In genomic region chr4:4805805-4806345, GRCh38 we compare ENCODE assay signal across 27 cellular contexts. TPM values are rescaled to one million over a fixed set of nuclear protein-coding genes. Genes with fewer than 3 reads are reported as not detected.
"Had no signal": no experiment of that assay in that cellular context is flagged by ENCODE, and none has a peak within 500 bp of the region (broad histone marks: within the 10 kb centered on the region; RNA-seq: fewer than 3 reads in every experiment).

No MANE protein-coding gene starts in this region.

- H3K4me1 ChIP-seq: adrenal gland, ascending aorta, foreskin keratinocyte, psoas muscle, right atrium auricular region, thyroid gland had no signal

- DNase-seq: activated CD4-positive, alpha-beta T cell treated with anti-CD3 and anti-CD28 coated beads for 4 hours; activated CD4-positive, alpha-beta T cell treated with anti-CD3 and anti-CD28 coated beads, Interleukin-2, amount 50 U/mL, for 48 hours; activated CD4-positive, CD25-positive, alpha-beta regulatory T cell; activated CD8-positive, alpha-beta memory T cell treated with anti-CD3 and anti-CD28 coated beads, Interleukin-2, amount 50 U/mL, for 48 hours; activated naive CD4-positive, alpha-beta T cell; activated T-cell treated with anti-CD3 and anti-CD28 coated beads, Interleukin-2, amount 50 U/mL, for 4 hours; adrenal gland; brain microvascular endothelial cell; central memory CD4-positive, alpha-beta T cell; dermis blood vessel endothelial cell; effector CD8-positive, alpha-beta T cell; erythroblast; foreskin keratinocyte; immature natural killer cell; naive thymus-derived CD8-positive, alpha-beta T cell; ovary; psoas muscle; stimulated activated CD4-positive, alpha-beta T cell treated with anti-CD3 and anti-CD28 coated beads, Interleukin-4, amount 100 ng/mL, for 4 hours; stimulated activated naive CD8-positive, alpha-beta T cell treated with anti-CD3 and anti-CD28 coated beads, Interleukin-15, Interleukin-2, amounts not matched to agents 100 U/mL and 50 U/mL, for 24 hours; substantia nigra; thyroid gland had no signal

- H3K27ac ChIP-seq: adrenal gland, ascending aorta, brain microvascular endothelial cell, foreskin keratinocyte, neutrophil, ovary, psoas muscle, right atrium auricular region, thyroid gland had no signal

- H3K4me3 ChIP-seq: adrenal gland, ascending aorta, lung, ovary, psoas muscle, right atrium auricular region, thyroid gland had no signal

- H3K36me3 ChIP-seq: adrenal gland, ascending aorta, brain microvascular endothelial cell, neutrophil, ovary, right atrium auricular region, thyroid gland had no signal

- H3K27me3 ChIP-seq: adrenal gland, ascending aorta, brain microvascular endothelial cell, foreskin keratinocyte, neutrophil, ovary, right atrium auricular region, thyroid gland had no signal

- ATAC-seq: activated T-cell treated with anti-CD3 and anti-CD28 coated beads, Interleukin-2, amount 50 U/mL, for 4 hours; foreskin keratinocyte; left lobe of liver; naive thymus-derived CD8-positive, alpha-beta T cell; psoas muscle had no signal

- H3K9me3 ChIP-seq: adrenal gland, neutrophil, ovary, psoas muscle, thyroid gland had no signal

RNA-seq across cellular contexts. Expression of gene MSX1, which starts 53.6 kb away (rescaled TPM):
- total RNA-seq: activated T-helper 2 cell treated with anti-CD3 and anti-CD28 coated beads, Interferon-gamma antibody, Interleukin-2, Interleukin-4, amounts not matched to agents 10 μg/mL and 5 μg/mL and 100 μg/mL, durations not matched to agents 14 hours and 24 hours and 36 hours; naive thymus-derived CD8-positive, alpha-beta T cell had no signal
- polyA plus RNA-seq: naive thymus-derived CD8-positive, alpha-beta T cell had no signal
